Comparison of ENCODE assay signal across 1 cellular context in genomic region chr12:53746592-53747491, GRCh38.
TF ChIP-seq lines count a peak whose summit lies in the region.

No MANE protein-coding gene starts in this region.

TF ChIP-seq in HepG2, 621 proteins besides CTCF, POLR2A, EP300 and RAD21 (continued from another document and continues in another):
- no peak for TF ChIP-seq ZBTB37 (CRISPR knock-in tag; IDR thresholded peaks at IDR 0.05)
- TF ChIP-seq ZNF768 (CRISPR knock-in tag; IDR thresholded peaks at IDR 0.05) = peak; percentile 50; the same call in 1 of the 2 replicates
- peak; percentile 71; the same call in 1 of the 2 replicates for TF ChIP-seq PITX1 (CRISPR knock-in tag; IDR thresholded peaks at IDR 0.05)
- TF ChIP-seq ZNF496 (CRISPR knock-in tag; IDR thresholded peaks at IDR 0.05; ENCODE audit: insufficient replicate concordance) = no peak
- TF ChIP-seq ZNF230 (CRISPR knock-in tag; IDR thresholded peaks at IDR 0.05) = 0 out of 2 replicates have a peak, but pooled peaks have one; percentile 34
- TF ChIP-seq CREM (IDR thresholded peaks at IDR 0.05) = no peak
- TF ChIP-seq CREM (CRISPR knock-in tag; IDR thresholded peaks at IDR 0.05) = no peak
- TF ChIP-seq ZNF775 (CRISPR knock-in tag; IDR thresholded peaks at IDR 0.05; ENCODE audit: borderline replicate concordance) = no peak
- no peak for TF ChIP-seq ZBTB40 (IDR thresholded peaks at IDR 0.05)
- no peak for TF ChIP-seq ZBTB40 (CRISPR knock-in tag; IDR thresholded peaks at IDR 0.05)
- 0 out of 2 replicates have a peak, but pooled peaks have one; percentile 38 for TF ChIP-seq HDAC2 (CRISPR knock-in tag; IDR thresholded peaks at IDR 0.05)
- TF ChIP-seq GATAD2A (CRISPR knock-in tag; IDR thresholded peaks at IDR 0.05) = peak; percentile 63
- peak; percentile 46; the same call in 1 of the 2 replicates for TF ChIP-seq TARDBP (CRISPR knock-in tag; IDR thresholded peaks at IDR 0.05)
- TF ChIP-seq XRCC5 (optimal IDR thresholded peaks at IDR 0.05; ENCODE audit: low read length) = peak; percentile 99
- TF ChIP-seq ZBED4 (CRISPR knock-in tag; IDR thresholded peaks at IDR 0.05; ENCODE audit: borderline replicate concordance) = 0 out of 2 replicates have a peak, but pooled peaks have one; percentile 37
- TF ChIP-seq KAT8 (CRISPR knock-in tag; IDR thresholded peaks at IDR 0.05) = 0 out of 2 replicates have a peak, but pooled peaks have one; percentile 48
- no peak for TF ChIP-seq DR1 (CRISPR knock-in tag; IDR thresholded peaks at IDR 0.05)
- TF ChIP-seq ZNF576 (CRISPR knock-in tag; IDR thresholded peaks at IDR 0.05) = no peak
- TF ChIP-seq ZNF614 (CRISPR knock-in tag; IDR thresholded peaks at IDR 0.05; ENCODE audit: borderline replicate concordance) = peak; percentile 52; the same call in 1 of the 2 replicates
- TF ChIP-seq NFIC (IDR thresholded peaks at IDR 0.05; ENCODE audit: low read length) = no peak
- no peak; the same call in 1 of the 2 replicates for TF ChIP-seq ZNF451 (CRISPR knock-in tag; IDR thresholded peaks at IDR 0.05)
- TF ChIP-seq THRA (CRISPR knock-in tag; IDR thresholded peaks at IDR 0.05; ENCODE audit: borderline replicate concordance) = 0 out of 2 replicates have a peak, but pooled peaks have one; percentile 32
- TF ChIP-seq NONO (IDR thresholded peaks at IDR 0.05) = no peak
- TF ChIP-seq NONO (CRISPR knock-in tag; conservative IDR thresholded peaks at IDR 0.05) = peak; percentile 54
- 0 out of 2 replicates have a peak, but pooled peaks have one; percentile 68 for TF ChIP-seq RELA (CRISPR knock-in tag; IDR thresholded peaks at IDR 0.05)
- TF ChIP-seq MTA1 (CRISPR knock-in tag; IDR thresholded peaks at IDR 0.05; ENCODE audit: borderline replicate concordance) = no peak
- peak; percentile 59; the same call in 1 of the 2 replicates for TF ChIP-seq ARID5B (CRISPR knock-in tag; IDR thresholded peaks at IDR 0.05)
- peak; percentile 38; the same call in 1 of the 2 replicates for TF ChIP-seq KMT2A (CRISPR knock-in tag; IDR thresholded peaks at IDR 0.05)
- peak; percentile 52; the same call in 1 of the 2 replicates for TF ChIP-seq ZZZ3 (CRISPR knock-in tag; IDR thresholded peaks at IDR 0.05; ENCODE audit: borderline replicate concordance)
- TF ChIP-seq KDM4B (CRISPR knock-in tag; IDR thresholded peaks at IDR 0.05) = 0 out of 2 replicates have a peak, but pooled peaks have one; percentile 34
- peak; percentile 57; the same call in 1 of the 2 replicates for TF ChIP-seq SPEN (CRISPR knock-in tag; IDR thresholded peaks at IDR 0.05; ENCODE audit: low read depth)
- no peak for TF ChIP-seq FOXO4 (CRISPR knock-in tag; conservative IDR thresholded peaks at IDR 0.05)
- TF ChIP-seq ERF (CRISPR knock-in tag; IDR thresholded peaks at IDR 0.05) = peak; percentile 91
- TF ChIP-seq DRAP1 (CRISPR knock-in tag; IDR thresholded peaks at IDR 0.05) = peak; percentile 29; the same call in 1 of the 2 replicates
